ENCODE assay signal across 8 cellular contexts in the genomic region with DNA sequence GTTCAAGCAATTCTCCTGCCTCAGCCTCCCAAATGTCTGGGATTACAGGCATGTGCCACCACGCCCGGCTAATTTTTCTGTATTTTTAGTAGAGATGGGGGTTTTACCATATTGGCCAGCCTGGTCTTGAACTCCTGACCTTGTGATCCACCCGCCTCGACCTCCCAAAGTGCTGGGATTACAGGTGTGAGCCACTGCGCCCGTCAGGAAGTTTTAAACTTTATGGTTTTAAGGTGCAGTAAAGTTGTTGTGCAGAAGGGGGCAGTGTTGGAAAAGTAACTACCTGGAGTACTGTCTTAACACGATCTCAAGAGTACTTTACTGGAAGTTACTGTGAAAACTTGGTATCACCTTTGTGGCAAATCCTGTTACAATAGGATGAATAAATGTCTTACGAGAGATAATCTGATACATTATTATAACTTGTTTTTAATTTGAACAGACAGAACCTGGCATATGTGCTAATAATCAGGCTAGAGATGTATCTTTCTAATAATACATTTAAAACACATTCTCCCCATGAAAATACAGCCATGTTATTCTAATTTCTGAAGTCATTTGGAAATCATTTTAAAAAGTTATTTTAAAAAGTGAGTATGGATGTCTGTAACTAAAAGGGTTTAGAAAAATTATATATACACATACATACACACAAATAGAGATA. TPM values are rescaled to one million over a fixed set of nuclear protein-coding genes. Genes with fewer than 3 reads are reported as not detected.
DNase-seq lines count a peak whose midpoint lies in the region; ATAC-seq, FAIRE-seq and TF ChIP-seq lines count a peak whose summit lies in the region.

No MANE protein-coding gene starts in this region.

- no peaks in the 10 kb centered on the region for H3K27me3 Mint-ChIP-seq in progenitor cell of endocrine pancreas

- no peaks in the 10 kb centered on the region for H3K36me3 Mint-ChIP-seq in progenitor cell of endocrine pancreas (ENCODE audit: insufficient read depth)

- H3K4me1 ChIP-seq in DOHH2 (ENCODE audit: control insufficient read depth, low read length) (no peaks in the 10 kb centered on the region), PC-9 (replicated peaks; ENCODE audit: insufficient read depth) (no peaks in the 10 kb centered on the region)

- POLR2A ChIA-PET in PC-9 (lab: Charles Lee; ENCODE audit: unreplicated experiment): no interaction called here

- H3K9me2 ChIP-seq in DOHH2 (replicated peaks; ENCODE audit: control insufficient read depth, low read length) (no peaks in the 10 kb centered on the region), PC-9 (ENCODE audit: insufficient read depth) (no peaks in the 10 kb centered on the region)

- H3K4me3 Mint-ChIP-seq in progenitor cell of endocrine pancreas (ENCODE audit: low read depth): no peak overlapping the region

- H3F3A ChIP-seq in DOHH2 (ENCODE audit: control insufficient read depth, insufficient read depth): no peaks in the 10 kb centered on the region
- peaks cover 13% of the 10 kb centered on the region for H3F3A ChIP-seq in PC-9 (ENCODE audit: insufficient read depth, low read depth)

- H3K36me3 ChIP-seq in DOHH2 (ENCODE audit: control insufficient read depth, low read length): no peaks in the 10 kb centered on the region
- H3K36me3 ChIP-seq in PC-9 (ENCODE audit: low read depth): no peaks in the 10 kb centered on the region

- H2AFZ ChIP-seq in PC-9: no peak overlapping the region

- H3K79me2 ChIP-seq in DOHH2 (ENCODE audit: control insufficient read depth, low read length): no peaks in the 10 kb centered on the region
- no peaks in the 10 kb centered on the region for H3K79me2 ChIP-seq in PC-9 (ENCODE audit: low read depth)

- no peaks in the 10 kb centered on the region for H3K9me3 ChIP-seq in DOHH2 (ENCODE audit: control insufficient read depth, insufficient read depth, low read length)
- no peaks in the 10 kb centered on the region for H3K9me3 ChIP-seq in PC-9 (ENCODE audit: insufficient read depth, low read depth)

- peak; percentile 17 for DNase-seq in HS-27A (ENCODE audit: low read depth)
- DNase-seq in PC-9: peak; percentile 45 to 50
- DNase-seq in activated T-helper 1 cell treated with anti-CD3 and anti-CD28 coated beads, Interleukin-2, amount 50 U/mL, for 16 hours (ENCODE audit: low read depth in 1 of 2, low spot score in 1 of 2): peak; percentile 16 to 22
- peak in 1 of 2 donors; percentile 25 for DNase-seq in frontal cortex (ENCODE audit: low spot score in 2 of 2)
- peak; percentile 49 for DNase-seq in progenitor cell of endocrine pancreas (ENCODE audit: low spot score, unreplicated experiment)

- ATAC-seq in GM21528 (IDR thresholded peaks at IDR 0.05; ENCODE audit: low FRiP score, unreplicated experiment): no peak
- no peak for ATAC-seq in GM21423 (IDR thresholded peaks at IDR 0.05; ENCODE audit: unreplicated experiment)

- peak; percentile 63 for TF ChIP-seq CTCF in DOHH2 (IDR thresholded peaks at IDR 0.05; ENCODE audit: low read depth, low read length, poor library complexity, severe bottlenecking)
- peak; percentile 81 for TF ChIP-seq CTCF in PC-9 (conservative IDR thresholded peaks at IDR 0.05)
- TF ChIP-seq CTCF in progenitor cell of endocrine pancreas (IDR thresholded peaks at IDR 0.05; ENCODE audit: unreplicated experiment): peak; percentile 75

- H3K4me1 Mint-ChIP-seq in progenitor cell of endocrine pancreas (ENCODE audit: low read depth): no peaks in the 10 kb centered on the region

- CTCF ChIA-PET in PC-9 (lab: Charles Lee): no interaction called here

- BruUV-seq in PC-9 (replicated peaks; lab: Mats Ljungman, UMichigan): no TSS peak

- H3K9me3 Mint-ChIP-seq in progenitor cell of endocrine pancreas (ENCODE audit: low read depth): no peaks in the 10 kb centered on the region

- intact Hi-C loops in PC-9 (cut with micrococcal nuclease; ENCODE audit: unreplicated experiment): loop anchor here (10.0 kb wide), 1 partner anchor 113 kb away; no protein-coding TSS in a partner anchor

- H3K27ac Mint-ChIP-seq in progenitor cell of endocrine pancreas: peak overlapping the region; percentile 79

- H3K4me2 ChIP-seq in DOHH2 (ENCODE audit: low read length) (no peak overlapping the region), PC-9 (no peak overlapping the region)

- H4K20me1 ChIP-seq in DOHH2 (ENCODE audit: control insufficient read depth, insufficient read depth, low read depth, low read length) (no peaks in the 10 kb centered on the region), PC-9 (ENCODE audit: insufficient read depth) (no peaks in the 10 kb centered on the region)

- peak; percentile 70 for FAIRE-seq in frontal cortex (lab: Jason Lieb, UNC)

- H3K27me3 ChIP-seq in DOHH2 (ENCODE audit: control insufficient read depth, low read length) (peaks cover 2% of the 10 kb centered on the region; the same call in 1 of the 2 replicates), PC-9 (ENCODE audit: insufficient read depth, low read depth) (no peaks in the 10 kb centered on the region)

- no peak overlapping the region for H3K4me3 ChIP-seq in DOHH2 (ENCODE audit: low read length)
- no peak overlapping the region for H3K4me3 ChIP-seq in PC-9

- H3K27ac ChIP-seq in DOHH2 (ENCODE audit: low read depth, low read length): no peak overlapping the region
- H3K27ac ChIP-seq in PC-9: 0 out of 2 replicates have a peak overlapping the region, but pooled peaks have one; percentile 1

RNA-seq across cellular contexts. Expression of gene SPDYA, which starts 10.8 kb away (rescaled TPM):
- total RNA-seq in PC-9 (2021): 1.9 and 3.0 TPM in 2 replicates
- total RNA-seq in frontal cortex: 0.82 TPM
- 1.6 and 2.0 TPM in 2 replicates for total RNA-seq in progenitor cell of endocrine pancreas

RNA-seq across cellular contexts. Expression of gene TRMT61B, which starts 48.7 kb away (rescaled TPM):
- total RNA-seq in PC-9 (2021) (15.7 and 21.1 TPM in 2 replicates), frontal cortex (37.5 TPM), progenitor cell of endocrine pancreas (22.6 and 26.0 TPM in 2 replicates)
